8 cellular contexts compared by ENCODE assay signal in genomic region chr20:25249198-25249931, GRCh38. TPM values are rescaled to one million over a fixed set of nuclear protein-coding genes. Genes with fewer than 3 reads are reported as not detected.
DNase-seq lines count a peak whose midpoint lies in the region; ATAC-seq and TF ChIP-seq lines count a peak whose summit lies in the region.

No MANE protein-coding gene starts in this region.

- no peak for ATAC-seq in HG03045 (IDR thresholded peaks at IDR 0.05; ENCODE audit: unreplicated experiment)

- H3K36me3 ChIP-seq in HUES64 (ENCODE audit: insufficient read depth, low read length) = peaks cover 5% of the 10 kb centered on the region
- H3K36me3 ChIP-seq in vagina = no peaks in the 10 kb centered on the region

- H3K9me3 Mint-ChIP-seq in brain = peaks cover 0 to 4% (median 0%) of the 10 kb centered on the region in 5 experiments

- intact Hi-C loops in vagina (cut with DNase I) = loop anchor here (10.0 kb wide), 1 partner anchor 55 kb away; the partner anchor contains the start of gene ENTPD6

- H3K9me3 ChIP-seq in HUES64 (ENCODE audit: insufficient read depth, low read depth, low read length) (no peaks in the 10 kb centered on the region), vagina (no peaks in the 10 kb centered on the region)

- TF ChIP-seq POLR2A in vagina (IDR thresholded peaks at IDR 0.05) = no peak

- H3K9ac ChIP-seq in HUES64 (ENCODE audit: low read depth, low read length) = peak overlapping the region; percentile 69; the same call in 1 of the 2 replicates

- WGBS in HUES64 = 75% methylated on average over 8 of the region's 9 CpGs

- H3K4me3 ChIP-seq in HUES64 (ENCODE audit: low read length) = peak overlapping the region; percentile 68
- peak overlapping the region; percentile 88 to 95 for H3K4me3 ChIP-seq in vagina

- peaks cover 63% of the 10 kb centered on the region for H3K4me1 Mint-ChIP-seq in brain

- H3K27ac ChIP-seq in HUES64 (ENCODE audit: low read depth, low read length) (no peak overlapping the region), vagina (peak overlapping the region; percentile 89)

- TF ChIP-seq CTCF in brain (conservative IDR thresholded peaks at IDR 0.05) = no peak
- no peak for TF ChIP-seq CTCF in vagina (IDR thresholded peaks at IDR 0.05)

- H3K27ac Mint-ChIP-seq in brain = peak overlapping the region; percentile 88 to 95 (median 92)

- H3K27me3 ChIP-seq in HUES64 (ENCODE audit: insufficient read depth, low read length) (peaks cover 16% of the 10 kb centered on the region), vagina (no peaks in the 10 kb centered on the region)

- peak; percentile 53 for DNase-seq in AG08396 (ENCODE audit: low spot score)
- peak; percentile 31 to 41 for DNase-seq in lung microvascular endothelial cell (ENCODE audit: low read depth in 2 of 2)
- no peak for DNase-seq in vagina (ENCODE audit: extremely low spot score in 2 of 2)
- DNase-seq in germinal center (ENCODE audit: low spot score) = no peak
- no peak for DNase-seq in activated CD4-positive, alpha-beta T cell treated with anti-CD3 and anti-CD28 coated beads, Interleukin-2, amount 50 U/mL, for 4 hours

- peaks cover 7% of the 10 kb centered on the region for H3K27me3 Mint-ChIP-seq in brain

- H3K36me3 Mint-ChIP-seq in brain = peaks cover 22% of the 10 kb centered on the region

- peak overlapping the region; percentile 91 to 99 (median 94) for H3K4me3 Mint-ChIP-seq in brain

- H3K4me1 ChIP-seq in HUES64 (ENCODE audit: insufficient read depth, low read length) = peaks cover 16% of the 10 kb centered on the region
- peaks cover 50% of the 10 kb centered on the region for H3K4me1 ChIP-seq in vagina

RNA-seq across cellular contexts. Expression of gene PYGB, which starts 1.5 kb away (rescaled TPM):
- 30.3 TPM for polyA plus RNA-seq in HUES64 (2013, experiment 1 of 2)
- 30.3 TPM for polyA plus RNA-seq in HUES64 (2013, experiment 2 of 2)
- polyA plus RNA-seq in brain (ENCODE audit: insufficient read depth, low read depth, low replicate concordance) = 125 TPM
- total RNA-seq in lung microvascular endothelial cell = 62.3 and 63.9 TPM in 2 replicates
- total RNA-seq in vagina = 117 TPM

RNA-seq across cellular contexts. Expression of gene ENTPD6, which starts 53.9 kb away (rescaled TPM):
- polyA plus RNA-seq in HUES64 (2013, experiment 1 of 2) = 32.4 TPM
- 30.2 TPM for polyA plus RNA-seq in HUES64 (2013, experiment 2 of 2)
- polyA plus RNA-seq in brain (ENCODE audit: insufficient read depth, low read depth, low replicate concordance) = 56.9 TPM
- total RNA-seq in lung microvascular endothelial cell = 29.9 and 51.4 TPM in 2 replicates
- total RNA-seq in vagina = 51.3 TPM

Comparison
In these comparisons a context has a peak if more than half of its experiments do, and no peak if none do; other contexts are left out.
1. DNase-seq: peak in AG08396 (single experiment) and lung microvascular endothelial cell (2 of 2); none in vagina (0 of 2), germinal center (single experiment) and activated CD4-positive, alpha-beta T cell treated with anti-CD3 and anti-CD28 coated beads, Interleukin-2, amount 50 U/mL, for 4 hours (0 of 2).